Comparison of ENCODE assay signal across 9 cellular contexts in the genomic region with DNA sequence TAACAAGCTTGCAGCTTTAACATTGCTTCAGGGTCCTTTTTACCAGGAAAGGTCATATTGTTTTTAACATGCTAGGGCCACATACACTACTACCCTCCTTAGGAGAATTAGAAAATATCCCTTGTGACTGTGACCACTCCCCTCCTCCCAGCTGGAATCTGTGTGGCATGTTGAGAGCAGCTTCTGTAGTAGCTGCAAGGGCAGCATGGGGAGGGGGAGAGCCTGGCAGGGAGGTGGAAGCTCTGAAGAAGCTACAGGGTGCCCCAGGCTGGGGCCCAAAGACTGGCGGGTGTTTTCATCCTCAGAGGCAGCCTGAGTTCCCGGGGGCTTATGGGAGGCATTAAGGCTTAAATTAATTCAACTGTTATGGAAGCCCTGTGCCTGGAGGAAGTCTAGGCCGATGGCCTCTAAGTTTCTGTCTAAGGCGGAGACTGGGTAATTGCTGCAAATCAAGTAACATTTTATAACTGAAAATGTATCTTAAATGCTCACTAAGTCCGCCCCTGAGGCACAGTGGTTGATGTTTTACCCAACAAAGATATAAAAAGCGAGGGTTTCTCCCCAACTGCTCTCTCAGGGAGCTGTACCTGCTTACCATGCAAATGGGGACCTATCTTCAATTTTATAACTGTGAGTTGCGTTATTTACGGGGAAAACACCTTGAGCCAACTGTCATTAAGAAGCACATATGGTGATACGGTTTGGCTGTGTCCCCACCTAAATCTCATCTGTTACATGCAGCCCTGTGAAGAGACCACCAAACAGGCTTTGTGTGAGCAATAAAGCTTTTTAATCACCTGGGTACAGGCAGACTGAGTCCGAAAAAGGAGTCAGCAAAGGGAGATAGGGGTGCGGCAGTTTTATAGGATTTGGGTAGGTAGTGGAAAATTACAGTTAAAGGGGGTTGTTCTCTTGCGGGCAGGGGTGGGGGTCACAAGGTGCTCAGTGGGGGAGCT. TPM values are rescaled to one million over a fixed set of nuclear protein-coding genes. Genes with fewer than 3 reads are reported as not detected.
DNase-seq lines count a peak whose midpoint lies in the region; ATAC-seq and TF ChIP-seq lines count a peak whose summit lies in the region.
"Had no signal": no experiment of that assay in that cellular context is flagged by ENCODE, and none has a peak within 500 bp of the region (broad histone marks: within the 10 kb centered on the region; RNA-seq: fewer than 3 reads in every experiment).

No MANE protein-coding gene starts in this region.

- no peaks in the 10 kb centered on the region for H3K4me1 ChIP-seq in endodermal cell (ENCODE audit: control insufficient read depth, insufficient read depth, low read length)

- DNase-seq in GM12865 (ENCODE audit: low read depth) = peak; percentile 66
- peak; percentile 52 for DNase-seq in endodermal cell
- DNase-seq in AG20443 (ENCODE audit: low spot score) = no peak
- DNase-seq in dorsolateral prefrontal cortex = no peak
- DNase-seq in ACHN = no peak
- no peak for DNase-seq in NCI-H1436 (lab: John Stamatoyannopoulos, UW)
- DNase-seq: stimulated activated naive CD4-positive, alpha-beta T cell treated with Interleukin-2 at 50 U/mL for 16 hours had no signal

- in situ Hi-C loops in ACHN (cut with HindIII; ENCODE audit: low pct_ligation_motif_present, low pct_unique_long_range_greater_than_20kb, low sequenced_read_pairs) = no loop called here

- peak; percentile 61 for ATAC-seq in GM19463 (IDR thresholded peaks at IDR 0.05; ENCODE audit: unreplicated experiment)
- ATAC-seq in HG03342 (IDR thresholded peaks at IDR 0.05; ENCODE audit: unreplicated experiment) = peak; percentile 63

- H3K36me3 ChIP-seq in endodermal cell (ENCODE audit: control insufficient read depth, insufficient read depth, low read length) = no peaks in the 10 kb centered on the region

- 83 to 89% methylated on average over 3 to 12 of the region's 12 CpGs for WGBS in endodermal cell (ENCODE audit: insufficient coverage in 1 of 2, insufficient read length in 1 of 2), 2 experiments

- H3K9ac ChIP-seq in endodermal cell (ENCODE audit: extremely low read depth, low read length, poor library complexity, severe bottlenecking) = no peak overlapping the region

- H3K9me3 Mint-ChIP-seq in endodermal cell = no peaks in the 10 kb centered on the region

- H3K27me3 Mint-ChIP-seq in endodermal cell (ENCODE audit: insufficient read depth) = no peaks in the 10 kb centered on the region

- no peaks in the 10 kb centered on the region for H3K9me3 ChIP-seq in endodermal cell (ENCODE audit: control insufficient read depth, low read length)

- peak overlapping the region; percentile 92 for H3K27ac Mint-ChIP-seq in endodermal cell

- H3K4me3 ChIP-seq in GM12865 (ENCODE audit: low read depth, low read length) (peak overlapping the region; percentile 37), endodermal cell (ENCODE audit: low read length) (no peak overlapping the region), dorsolateral prefrontal cortex (peak overlapping the region in 3 of 59 donors; percentile 26 to 47 (median 30))

- no peak overlapping the region for H3K4me3 Mint-ChIP-seq in endodermal cell

- intact Hi-C loops in dorsolateral prefrontal cortex (cut with DNase I) = no loop called here

- H3K27me3 ChIP-seq in endodermal cell (ENCODE audit: control insufficient read depth, insufficient read depth, low read length, poor library complexity, severe bottlenecking) (no peaks in the 10 kb centered on the region), dorsolateral prefrontal cortex (no peaks in the 10 kb centered on the region)

- peaks cover 34% of the 10 kb centered on the region for H3K4me1 Mint-ChIP-seq in endodermal cell

- H3K27ac ChIP-seq in endodermal cell (ENCODE audit: low read depth, low read length) (no peak overlapping the region), dorsolateral prefrontal cortex (peak overlapping the region in 8 of 59 donors; percentile 14 to 67 (median 40))

- H3K36me3 Mint-ChIP-seq in endodermal cell (ENCODE audit: low read depth) = peaks cover 20% of the 10 kb centered on the region

- TF ChIP-seq CTCF in GM12865 (IDR thresholded peaks at IDR 0.05; ENCODE audit: insufficient read depth, low read depth, low read length, missing control alignments) (no peak), endodermal cell (conservative IDR thresholded peaks at IDR 0.05) (no peak), dorsolateral prefrontal cortex (IDR thresholded peaks at IDR 0.05 in 54 of 56, conservative IDR thresholded peaks at IDR 0.05 in 2 of 56; ENCODE audit: low read depth in 1 of 56, partially characterized antibody in 56 of 56) (no peak)

RNA-seq across cellular contexts. Expression of a gene that starts 37.4 kb away (rescaled TPM):
- total RNA-seq in endodermal cell (1 to 10 TPM; 2.1 to 6.6 TPM), dorsolateral prefrontal cortex (10 to 100 TPM in 119 of 120 experiments, 1 to 10 TPM in 1; 5.0 to 73.7 (median 23.6) TPM)
- 1.4 TPM for polyA plus RNA-seq in endodermal cell (2013, experiment 1 of 2)
- polyA plus RNA-seq in endodermal cell (2013, experiment 2 of 2) = 1.7 TPM

RNA-seq across cellular contexts. Expression of a gene that starts 37.8 kb away (rescaled TPM):
- total RNA-seq in endodermal cell (10 to 100 TPM; 19.4 to 37.2 TPM), dorsolateral prefrontal cortex (10 to 100 TPM in 117 of 120 experiments, 1 to 10 TPM in 3; 8.9 to 39.3 (median 18.6) TPM)
- polyA plus RNA-seq in endodermal cell (2013, experiment 1 of 2) = 22.9 TPM
- 21.0 TPM for polyA plus RNA-seq in endodermal cell (2013, experiment 2 of 2)

Comparison
In these comparisons a context has a peak if more than half of its experiments do, and no peak if none do; other contexts are left out.
1. DNase-seq: peak in GM12865 (single experiment) and endodermal cell (single experiment); none in AG20443 (single experiment), dorsolateral prefrontal cortex (0 of 10), ACHN (single experiment) and NCI-H1436 (single experiment).